Comparison of ENCODE assay signal across 25 cellular contexts in genomic region chr10:98410135-98410743, GRCh38.
"Had no signal": no experiment of that assay in that cellular context is flagged by ENCODE, and none has a peak within 500 bp of the region (broad histone marks: within the 10 kb centered on the region; RNA-seq: fewer than 3 reads in every experiment).

No MANE protein-coding gene starts in this region.

- ATAC-seq: heart right ventricle; naive thymus-derived CD4-positive, alpha-beta T cell; natural killer cell treated with Interleukin-12 subunit alpha and Interleukin-12 subunit beta and Interleukin-15 and Interleukin-18, amount 100 ng/mL, for 72 hours; right lobe of liver; stimulated activated effector memory CD8-positive, alpha-beta T cell treated with anti-CD3 and anti-CD28 coated beads, Interleukin-12 subunit alpha, Interleukin-12 subunit beta, amount 100 ng/mL, for 72 hours; upper lobe of right lung had no signal

- H3K36me3 Mint-ChIP-seq: mesothelial cell of epicardium; natural killer cell treated with Interleukin-12 subunit alpha and Interleukin-12 subunit beta and Interleukin-15 and Interleukin-18, amount 100 ng/mL, for 72 hours had no signal

- H3K4me2 ChIP-seq: hepatocyte had no signal

- H3K79me2 ChIP-seq: parathyroid adenoma had no signal

- H3K27me3 ChIP-seq: heart right ventricle, hepatocyte, right atrium auricular region, right lobe of liver, spleen, suprapubic skin, tibial artery, upper lobe of right lung had no signal

- FAIRE-seq: small intestine, urothelium cell line had no signal

- H3K9me3 ChIP-seq: heart right ventricle, lower lobe of right lung, right atrium auricular region, right lobe of liver, spleen, suprapubic skin, thoracic aorta, tibial artery, upper lobe of right lung had no signal

- H3K4me3 ChIP-seq: heart right ventricle, hepatocyte, lower lobe of right lung, right atrium auricular region, right lobe of liver, spleen, suprapubic skin, thoracic aorta, tibial artery, upper lobe of right lung had no signal

- H3K9me3 Mint-ChIP-seq: mesothelial cell of epicardium; naive thymus-derived CD4-positive, alpha-beta T cell; natural killer cell treated with Interleukin-12 subunit alpha and Interleukin-12 subunit beta and Interleukin-15 and Interleukin-18, amount 100 ng/mL, for 72 hours; stimulated activated effector memory CD8-positive, alpha-beta T cell treated with anti-CD3 and anti-CD28 coated beads, Interleukin-12 subunit alpha, Interleukin-12 subunit beta, amount 100 ng/mL, for 72 hours; stimulated activated naive CD8-positive, alpha-beta T cell treated with anti-CD3 and anti-CD28 coated beads, Interleukin-15, Interleukin-2, amounts not matched to agents 100 ng/mL and 50 ng/mL, for 24 hours had no signal

- H3K4me3 Mint-ChIP-seq: mesothelial cell of epicardium; naive thymus-derived CD4-positive, alpha-beta T cell; natural killer cell treated with Interleukin-12 subunit alpha and Interleukin-12 subunit beta and Interleukin-15 and Interleukin-18, amount 100 ng/mL, for 72 hours; stimulated activated effector memory CD8-positive, alpha-beta T cell treated with anti-CD3 and anti-CD28 coated beads, Interleukin-12 subunit alpha, Interleukin-12 subunit beta, amount 100 ng/mL, for 72 hours; stimulated activated naive CD8-positive, alpha-beta T cell treated with anti-CD3 and anti-CD28 coated beads, Interleukin-15, Interleukin-2, amounts not matched to agents 100 ng/mL and 50 ng/mL, for 24 hours had no signal

- H3K27ac ChIP-seq: heart right ventricle, hepatocyte, lower lobe of right lung, parathyroid adenoma, right atrium auricular region, right lobe of liver, spleen, suprapubic skin, thoracic aorta, tibial artery, upper lobe of right lung had no signal

- H3K27me3 Mint-ChIP-seq: naive thymus-derived CD4-positive, alpha-beta T cell; natural killer cell treated with Interleukin-12 subunit alpha and Interleukin-12 subunit beta and Interleukin-15 and Interleukin-18, amount 100 ng/mL, for 72 hours; stimulated activated naive CD8-positive, alpha-beta T cell treated with anti-CD3 and anti-CD28 coated beads, Interleukin-15, Interleukin-2, amounts not matched to agents 100 ng/mL and 50 ng/mL, for 24 hours had no signal

- DNase-seq: heart right ventricle; islet precursor cell; lower lobe of right lung; mammary epithelial cell; mesenchymal stem cell; naive thymus-derived CD4-positive, alpha-beta T cell; nucleus accumbens; right lobe of liver; small intestine; spleen; stimulated activated CD4-positive, alpha-beta T cell treated with anti-CD3 and anti-CD28 coated beads, Interleukin-4, amount 100 ng/mL, for 24 hours; stimulated activated naive CD4-positive, alpha-beta T cell; tibial artery; trophoblast cell had no signal

- H3K9ac ChIP-seq: parathyroid adenoma had no signal

- H3K36me3 ChIP-seq: lower lobe of right lung, right atrium auricular region, right lobe of liver, suprapubic skin, thoracic aorta, upper lobe of right lung had no signal

- H3K27ac Mint-ChIP-seq: mesothelial cell of epicardium; naive thymus-derived CD4-positive, alpha-beta T cell; natural killer cell treated with Interleukin-12 subunit alpha and Interleukin-12 subunit beta and Interleukin-15 and Interleukin-18, amount 100 ng/mL, for 72 hours; stimulated activated naive CD8-positive, alpha-beta T cell treated with anti-CD3 and anti-CD28 coated beads, Interleukin-15, Interleukin-2, amounts not matched to agents 100 ng/mL and 50 ng/mL, for 24 hours had no signal
